ENCODE assay signal across 1 cellular context in the genomic region with DNA sequence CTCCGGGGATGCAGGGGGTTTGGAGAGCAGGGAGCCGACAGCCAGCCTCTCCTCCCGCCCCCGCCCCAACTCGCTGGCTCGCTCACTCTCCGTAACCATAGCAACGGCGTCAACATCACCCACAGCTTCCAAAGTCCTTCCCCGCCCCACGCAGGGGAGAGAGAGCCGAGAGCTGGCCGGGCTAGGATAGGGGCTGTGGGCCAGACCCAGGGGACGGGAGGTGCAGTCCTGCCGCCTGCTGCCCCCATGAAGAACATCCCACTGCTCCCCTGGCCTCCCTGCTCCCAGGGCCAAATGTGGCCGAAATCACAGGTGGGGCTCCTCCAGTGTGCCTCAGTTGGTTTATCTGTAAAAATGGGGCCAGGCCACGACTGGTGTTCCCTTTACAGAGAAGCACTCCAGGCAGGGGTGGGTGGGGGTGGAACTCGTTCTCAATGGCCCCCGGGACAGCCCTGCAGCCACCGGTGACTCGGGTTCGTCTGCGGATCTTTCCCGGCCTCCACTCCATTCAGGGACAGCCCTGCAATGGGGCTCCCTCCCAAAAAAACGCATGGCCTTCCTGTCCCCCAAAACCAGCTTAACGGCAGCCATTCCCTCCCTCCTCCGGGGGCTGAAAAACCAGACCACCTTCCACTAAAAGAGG.
TF ChIP-seq lines count a peak whose summit lies in the region.

No MANE protein-coding gene starts in this region.

TF ChIP-seq in WTC11, 78 proteins besides CTCF, POLR2A, EP300 and RAD21 (continued from another document):
- TF ChIP-seq FOXP1 (CRISPR knock-in tag; IDR thresholded peaks at IDR 0.05; ENCODE audit: borderline replicate concordance) (no peak), ZNF138 (CRISPR knock-in tag; conservative IDR thresholded peaks at IDR 0.05) (no peak), NR2C2 (CRISPR knock-in tag; IDR thresholded peaks at IDR 0.05) (no peak), TEAD4 (CRISPR knock-in tag; IDR thresholded peaks at IDR 0.05) (no peak), ZNF423 (CRISPR knock-in tag; IDR thresholded peaks at IDR 0.05) (no peak), NR3C1 (CRISPR knock-in tag; conservative IDR thresholded peaks at IDR 0.05; ENCODE audit: low read depth) (no peak)
- TF ChIP-seq, protein P1, sequence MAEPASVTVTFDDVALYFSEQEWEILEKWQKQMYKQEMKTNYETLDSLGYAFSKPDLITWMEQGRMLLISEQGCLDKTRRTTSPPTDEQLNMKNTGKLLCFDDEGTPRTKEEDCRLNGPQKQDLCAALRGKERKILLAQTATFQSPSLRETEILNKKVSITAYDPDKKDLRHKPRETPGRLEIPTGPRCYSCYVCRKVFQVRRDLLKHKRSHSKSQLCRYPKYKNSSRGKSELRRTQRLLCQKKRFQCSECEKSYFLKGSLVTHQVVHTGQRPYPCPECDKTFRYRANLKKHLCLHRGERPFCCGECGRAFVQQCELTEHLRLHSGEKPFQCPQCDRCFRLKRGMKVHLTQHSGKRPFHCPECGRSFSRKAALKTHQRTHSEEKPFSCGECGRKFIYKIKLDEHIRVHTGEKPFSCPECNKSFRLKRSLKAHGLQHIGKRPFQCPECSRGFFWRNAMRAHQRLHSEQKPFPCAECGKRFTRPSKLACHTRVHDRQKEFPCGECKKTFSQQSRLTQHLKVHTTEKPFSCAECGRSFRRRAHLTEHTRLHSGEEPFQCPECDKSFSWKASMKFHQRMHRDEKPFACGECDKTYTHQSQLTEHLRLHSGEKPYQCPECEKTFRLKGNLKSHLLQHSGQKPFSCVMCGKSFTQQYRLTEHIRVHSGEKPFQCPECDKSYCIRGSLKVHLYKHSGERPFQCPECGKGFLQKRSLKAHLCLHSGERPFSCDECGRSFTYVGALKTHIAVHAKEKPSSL (CRISPR knock-in tag; conservative IDR thresholded peaks at IDR 0.05), result no peak
TF ChIP-seq in WTC11: peak in this region for 0.
